ENCODE assay signal across 26 cellular contexts in the genomic region with DNA sequence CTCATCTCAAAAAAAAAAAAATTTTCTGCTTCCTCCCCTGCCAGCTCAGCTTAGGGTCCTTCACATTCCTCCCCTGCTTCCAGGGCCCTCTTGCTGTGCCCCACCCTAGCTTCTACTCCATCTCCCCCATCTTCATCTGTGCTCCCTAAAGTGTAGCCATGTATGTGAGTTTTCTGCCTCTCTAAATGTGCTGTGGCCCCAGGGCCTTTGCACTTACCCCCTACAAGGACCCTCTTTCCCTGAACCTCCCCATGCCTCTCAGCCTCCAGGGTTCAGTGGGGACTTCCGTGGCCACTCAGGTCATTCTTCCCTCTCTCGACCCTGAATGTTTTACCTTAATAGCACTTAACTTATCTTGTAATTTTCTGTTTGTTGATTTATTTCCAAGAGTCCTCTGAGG. TPM values are rescaled to one million over a fixed set of nuclear protein-coding genes. Genes with fewer than 3 reads are reported as not detected.
"Had no signal": no experiment of that assay in that cellular context is flagged by ENCODE, and none has a peak within 500 bp of the region (broad histone marks: within the 10 kb centered on the region; RNA-seq: fewer than 3 reads in every experiment).

No MANE protein-coding gene starts in this region.

- H3K4me3 Mint-ChIP-seq: activated CD4-positive, alpha-beta memory T cell treated with anti-CD3 and anti-CD28 coated beads for 36 hours; activated CD4-positive, alpha-beta T cell treated with anti-CD3 and anti-CD28 coated beads, Interleukin-2, amount 10 ng/mL, durations not matched to agents 24 days and 14 days; activated naive CD4-positive, alpha-beta T cell treated with anti-CD3 and anti-CD28 coated beads, Interleukin-2, amount 10 ng/mL, durations not matched to agents 7 days and 5 days; activated naive CD8-positive, alpha-beta T cell treated with anti-CD3 and anti-CD28 coated beads, Interleukin-2, amount 10 ng/mL, durations not matched to agents 7 days and 5 days; activated T-helper 1 cell treated with anti-CD3 and anti-CD28 coated beads, Interleukin-12 subunit alpha, Interleukin-12 subunit beta, Interleukin-2, Interleukin-4 antibody, amounts not matched to agents 30 ng/mL and 10 ng/mL and 1 ng/mL, durations not matched to agents 14 hours and 24 hours and 36 hours; mesothelial cell of epicardium had no signal

- H3K4me1 ChIP-seq: gastroesophageal sphincter, right atrium auricular region had no signal

- H3K36me3 ChIP-seq: brain microvascular endothelial cell, esophagus squamous epithelium, gastroesophageal sphincter, right atrium auricular region, tibial nerve had no signal

- H3K36me3 Mint-ChIP-seq: activated CD4-positive, alpha-beta memory T cell treated with anti-CD3 and anti-CD28 coated beads for 36 hours; activated naive CD4-positive, alpha-beta T cell treated with anti-CD3 and anti-CD28 coated beads, Interleukin-2, amount 10 ng/mL, durations not matched to agents 7 days and 5 days; activated naive CD8-positive, alpha-beta T cell treated with anti-CD3 and anti-CD28 coated beads, Interleukin-2, amount 10 ng/mL, durations not matched to agents 7 days and 5 days; mesothelial cell of epicardium; naive B cell had no signal

- ATAC-seq: activated CD4-positive, CD25-positive, alpha-beta regulatory T cell treated with anti-CD3 and anti-CD28 coated beads, Interleukin-2, amount 50 U/mL, for 24 hours; gastroesophageal sphincter; left cardiac atrium had no signal

- H3K4me1 Mint-ChIP-seq: activated naive CD8-positive, alpha-beta T cell treated with anti-CD3 and anti-CD28 coated beads, Interleukin-2, amount 10 ng/mL, durations not matched to agents 7 days and 5 days had no signal

- DNase-seq: activated CD4-positive, alpha-beta memory T cell treated with anti-CD3 and anti-CD28 coated beads for 36 hours; activated CD4-positive, alpha-beta T cell treated with anti-CD3 and anti-CD28 coated beads, Interleukin-2, amount 10 ng/mL, durations not matched to agents 24 days and 14 days; activated CD8-positive, alpha-beta memory T cell treated with anti-CD3 and anti-CD28 coated beads, Interleukin-2, amount 50 U/mL, for 4 hours; activated gamma-delta T cell; activated naive CD4-positive, alpha-beta T cell treated with anti-CD3 and anti-CD28 coated beads, Interleukin-2, amount 10 ng/mL, durations not matched to agents 7 days and 5 days; activated naive CD8-positive, alpha-beta T cell treated with anti-CD3 and anti-CD28 coated beads, Interleukin-2, amount 10 ng/mL, durations not matched to agents 7 days and 5 days; activated T-cell treated with anti-CD3 and anti-CD28 coated beads, Interleukin-2, amount 50 U/mL, for 1 hour; brain microvascular endothelial cell; caudate nucleus; esophagus squamous epithelium; islet precursor cell; left cardiac atrium; naive B cell; occipital lobe; stimulated activated naive CD4-positive, alpha-beta T cell treated with Interleukin-2 at 50 U/mL for 16 hours; T-helper 1 cell had no signal

- H3K27me3 ChIP-seq: brain microvascular endothelial cell, hepatocyte, right atrium auricular region had no signal

- H3K9me3 ChIP-seq: esophagus squamous epithelium, gastroesophageal sphincter, right atrium auricular region, tibial nerve had no signal

- H3K4me3 ChIP-seq: esophagus squamous epithelium, gastroesophageal sphincter, hepatocyte, right atrium auricular region, tibial nerve had no signal

- H3K27ac ChIP-seq: brain microvascular endothelial cell, epithelial cell of prostate, esophagus squamous epithelium, gastroesophageal sphincter, hepatocyte, right atrium auricular region, tibial nerve, VCaP had no signal

- H3K79me2 ChIP-seq: hepatocyte had no signal

- H3K4me2 ChIP-seq: hepatocyte had no signal

- H2AFZ ChIP-seq: hepatocyte had no signal

- H3K27ac Mint-ChIP-seq: activated CD4-positive, alpha-beta memory T cell treated with anti-CD3 and anti-CD28 coated beads for 36 hours; activated CD4-positive, alpha-beta T cell treated with anti-CD3 and anti-CD28 coated beads, Interleukin-2, amount 10 ng/mL, durations not matched to agents 24 days and 14 days; activated naive CD4-positive, alpha-beta T cell treated with anti-CD3 and anti-CD28 coated beads, Interleukin-2, amount 10 ng/mL, durations not matched to agents 7 days and 5 days; activated naive CD8-positive, alpha-beta T cell treated with anti-CD3 and anti-CD28 coated beads, Interleukin-2, amount 10 ng/mL, durations not matched to agents 7 days and 5 days; activated T-helper 1 cell treated with anti-CD3 and anti-CD28 coated beads, Interleukin-12 subunit alpha, Interleukin-12 subunit beta, Interleukin-2, Interleukin-4 antibody, amounts not matched to agents 30 ng/mL and 10 ng/mL and 1 ng/mL, durations not matched to agents 14 hours and 24 hours and 36 hours; mesothelial cell of epicardium had no signal

- H3K9me3 Mint-ChIP-seq: activated CD4-positive, alpha-beta memory T cell treated with anti-CD3 and anti-CD28 coated beads for 36 hours; activated CD4-positive, alpha-beta T cell treated with anti-CD3 and anti-CD28 coated beads, Interleukin-2, amount 10 ng/mL, durations not matched to agents 24 days and 14 days; activated naive CD4-positive, alpha-beta T cell treated with anti-CD3 and anti-CD28 coated beads, Interleukin-2, amount 10 ng/mL, durations not matched to agents 7 days and 5 days; activated naive CD8-positive, alpha-beta T cell treated with anti-CD3 and anti-CD28 coated beads, Interleukin-2, amount 10 ng/mL, durations not matched to agents 7 days and 5 days; activated T-helper 1 cell treated with anti-CD3 and anti-CD28 coated beads, Interleukin-12 subunit alpha, Interleukin-12 subunit beta, Interleukin-2, Interleukin-4 antibody, amounts not matched to agents 30 ng/mL and 10 ng/mL and 1 ng/mL, durations not matched to agents 14 hours and 24 hours and 36 hours; mesothelial cell of epicardium had no signal

RNA-seq across cellular contexts. Expression of a gene that starts 6.2 kb away (rescaled TPM):
- total RNA-seq: pulmonary artery endothelial cell had no signal
